ENCODE assay signal across 16 cellular contexts in the genomic region with DNA sequence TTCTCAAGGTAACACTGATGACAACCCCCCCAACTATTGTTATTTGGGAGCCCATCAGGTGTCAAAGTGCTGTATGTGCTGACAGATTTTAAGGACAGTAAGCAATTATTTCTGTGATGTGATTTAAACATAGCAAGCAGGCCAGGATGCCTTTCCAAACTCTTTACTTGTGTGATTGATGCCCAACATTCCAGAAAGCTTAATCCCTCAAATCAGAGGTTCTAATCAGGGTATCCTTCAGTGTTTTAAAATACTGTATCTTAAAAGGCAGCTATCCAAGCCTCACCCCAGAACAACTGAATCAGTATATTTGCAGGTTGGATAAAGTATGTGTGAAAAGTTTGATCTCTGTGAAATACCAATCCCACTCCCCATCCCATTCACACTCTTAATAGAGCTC.
DNase-seq lines count a peak whose midpoint lies in the region; ATAC-seq and TF ChIP-seq lines count a peak whose summit lies in the region.
"Had no signal": no experiment of that assay in that cellular context is flagged by ENCODE, and none has a peak within 500 bp of the region (broad histone marks: within the 10 kb centered on the region; RNA-seq: fewer than 3 reads in every experiment).

No MANE protein-coding gene starts in this region.

- POLR2A ChIA-PET in SK-N-SH (lab: Yijun Ruan, JAX) = no interaction called here

- H3F3A ChIP-seq in SK-N-SH (replicated peaks; ENCODE audit: insufficient read depth) (no peaks in the 10 kb centered on the region), smooth muscle cell (ENCODE audit: low read depth) (peaks cover 9% of the 10 kb centered on the region)

- no peak overlapping the region for H2AFZ ChIP-seq in SK-N-SH (ENCODE audit: low read depth)
- no peak overlapping the region for H2AFZ ChIP-seq in smooth muscle cell (ENCODE audit: low read depth)

- no peaks in the 10 kb centered on the region for H3K9me2 ChIP-seq in SK-N-SH

- H3K36me3 ChIP-seq in SK-N-SH (replicated peaks in 1 of 2; ENCODE audit: control insufficient read depth in 1 of 2, insufficient read depth in 2 of 2, low read length in 1 of 2) (no peaks in the 10 kb centered on the region), smooth muscle cell (ENCODE audit: low read depth) (no peaks in the 10 kb centered on the region)
- H3K36me3 ChIP-seq: BLaER1 treated with 17β-estradiol and CSF1 and Interleukin-3, amounts not matched to agents 10 nM and 100 nM had no signal

- CTCF ChIA-PET in SK-N-SH (lab: Yijun Ruan, JAX) = no interaction called here

- no peak for ATAC-seq in GM19397 (IDR thresholded peaks at IDR 0.05; ENCODE audit: unreplicated experiment)

- H3K27me3 ChIP-seq in SK-N-SH (ENCODE audit: insufficient read depth) (no peaks in the 10 kb centered on the region), smooth muscle cell (ENCODE audit: low read depth) (no peaks in the 10 kb centered on the region)
- H3K27me3 ChIP-seq: BLaER1 treated with 17β-estradiol and CSF1 and Interleukin-3, amounts not matched to agents 10 nM and 100 nM had no signal

- no peak for TF ChIP-seq CTCF in SK-N-SH (IDR thresholded peaks at IDR 0.05)
- no peak for TF ChIP-seq CTCF in fibroblast of the aortic adventitia (IDR thresholded peaks at IDR 0.05; ENCODE audit: insufficient read depth, low read length)
- no peak for TF ChIP-seq CTCF in smooth muscle cell (IDR thresholded peaks at IDR 0.05; ENCODE audit: borderline replicate concordance, insufficient read depth, poor library complexity, severe bottlenecking)

- DNase-seq in A172 (ENCODE audit: low spot score) (peak; percentile 28), SK-N-SH (no peak), fibroblast of the aortic adventitia (ENCODE audit: low read depth) (peak; percentile 15), smooth muscle cell (lab: John Stamatoyannopoulos, UW; ENCODE audit: unreplicated experiment) (no peak), G401 (ENCODE audit: low spot score) (no peak), DMS153 (lab: John Stamatoyannopoulos, UW) (no peak)
- DNase-seq: 8988T; CD4-positive, CD25-positive, alpha-beta regulatory T cell; CD8-positive, alpha-beta memory T cell; COR-L47; DMS79; GF-D8; H9; IMR-90 had no signal

- H3K79me2 ChIP-seq in SK-N-SH (ENCODE audit: insufficient read depth) (no peaks in the 10 kb centered on the region), smooth muscle cell (ENCODE audit: low read depth) (no peaks in the 10 kb centered on the region)

- H3K4me3 ChIP-seq in SK-N-SH (ENCODE audit: low read depth in 2 of 2, low read length in 1 of 2) (no peak overlapping the region), fibroblast of the aortic adventitia (ENCODE audit: low read depth, low read length) (no peak overlapping the region), smooth muscle cell (no peak overlapping the region)
- H3K4me3 ChIP-seq: BLaER1 treated with 17β-estradiol and CSF1 and Interleukin-3, amounts not matched to agents 10 nM and 100 nM had no signal

- no peaks in the 10 kb centered on the region for H3K4me1 ChIP-seq in SK-N-SH (ENCODE audit: control insufficient read depth in 1 of 2, insufficient read depth in 2 of 2, low read depth in 1 of 2, low read length in 1 of 2)
- peaks cover 19% of the 10 kb centered on the region for H3K4me1 ChIP-seq in smooth muscle cell (ENCODE audit: low read depth)

- no peak overlapping the region for H3K27ac ChIP-seq in SK-N-SH (ENCODE audit: low read depth in 2 of 2, low read length in 1 of 2)
- peak overlapping the region; percentile 81 for H3K27ac ChIP-seq in smooth muscle cell (ENCODE audit: low read depth)
- H3K27ac ChIP-seq: BLaER1 treated with 17β-estradiol and CSF1 and Interleukin-3, amounts not matched to agents 10 nM and 100 nM had no signal

- H3K9me3 ChIP-seq in SK-N-SH (no peaks in the 10 kb centered on the region), smooth muscle cell (replicated peaks; ENCODE audit: low read depth) (no peaks in the 10 kb centered on the region)
- H3K9me3 ChIP-seq: BLaER1 treated with 17β-estradiol and CSF1 and Interleukin-3, amounts not matched to agents 10 nM and 100 nM had no signal

- TF ChIP-seq RAD21 in SK-N-SH (IDR thresholded peaks at IDR 0.05; ENCODE audit: low read length) = no peak

- H4K20me1 ChIP-seq in SK-N-SH (ENCODE audit: insufficient read depth) (no peaks in the 10 kb centered on the region), smooth muscle cell (ENCODE audit: low read depth) (no peaks in the 10 kb centered on the region)
- H4K20me1 ChIP-seq: BLaER1 treated with 17β-estradiol and CSF1 and Interleukin-3, amounts not matched to agents 10 nM and 100 nM had no signal

- H3K4me2 ChIP-seq in SK-N-SH = no peak overlapping the region
- H3K4me2 ChIP-seq in smooth muscle cell = no peak overlapping the region
- H3K4me2 ChIP-seq: BLaER1 treated with 17β-estradiol and CSF1 and Interleukin-3, amounts not matched to agents 10 nM and 100 nM had no signal

- H3K9ac ChIP-seq in SK-N-SH (no peak overlapping the region), smooth muscle cell (ENCODE audit: low read depth) (no peak overlapping the region)
- H3K9ac ChIP-seq: BLaER1 treated with 17β-estradiol and CSF1 and Interleukin-3, amounts not matched to agents 10 nM and 100 nM had no signal

- in situ Hi-C loops in G401 (cut with HindIII; ENCODE audit: low sequenced_read_pairs) = no loop called here

- TF ChIP-seq EP300 in SK-N-SH (IDR thresholded peaks at IDR 0.05; ENCODE audit: borderline replicate concordance in 1 of 2, low read depth in 1 of 2, low read length in 1 of 2) = no peak

TF ChIP-seq in SK-N-SH, 30 proteins besides CTCF, POLR2A, EP300 and RAD21:
- no peak for TF ChIP-seq NRF1 (IDR thresholded peaks at IDR 0.05; ENCODE audit: low read depth, low read length)
- TF ChIP-seq, protein P1, sequence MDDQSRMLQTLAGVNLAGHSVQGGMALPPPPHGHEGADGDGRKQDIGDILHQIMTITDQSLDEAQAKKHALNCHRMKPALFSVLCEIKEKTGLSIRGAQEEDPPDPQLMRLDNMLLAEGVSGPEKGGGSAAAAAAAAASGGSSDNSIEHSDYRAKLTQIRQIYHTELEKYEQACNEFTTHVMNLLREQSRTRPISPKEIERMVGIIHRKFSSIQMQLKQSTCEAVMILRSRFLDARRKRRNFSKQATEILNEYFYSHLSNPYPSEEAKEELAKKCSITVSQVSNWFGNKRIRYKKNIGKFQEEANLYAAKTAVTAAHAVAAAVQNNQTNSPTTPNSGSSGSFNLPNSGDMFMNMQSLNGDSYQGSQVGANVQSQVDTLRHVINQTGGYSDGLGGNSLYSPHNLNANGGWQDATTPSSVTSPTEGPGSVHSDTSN (IDR thresholded peaks at IDR 0.05) = peak; percentile 10; the same call in 1 of the 2 replicates

Comparison
In these comparisons a context has a peak if more than half of its experiments do, and no peak if none do; other contexts are left out.
1. DNase-seq: peak in A172 (single experiment) and fibroblast of the aortic adventitia (single experiment); none in SK-N-SH (single experiment), smooth muscle cell (single experiment), G401 (single experiment) and DMS153 (single experiment).